In genomic region chr11:14380947-14381555, GRCh38 we compare ENCODE assay signal across 1 cellular context.
TF ChIP-seq lines count a peak whose summit lies in the region.

No MANE protein-coding gene starts in this region.

TF ChIP-seq in HepG2, 621 proteins besides CTCF, POLR2A, EP300 and RAD21 (continued from another document):
- no peak for TF ChIP-seq HNF1B (CRISPR knock-in tag; IDR thresholded peaks at IDR 0.05)
- no peak for TF ChIP-seq NFE2L2 (IDR thresholded peaks at IDR 0.05; ENCODE audit: low read length)
- TF ChIP-seq ZBTB37 (CRISPR knock-in tag; IDR thresholded peaks at IDR 0.05), result no peak
- TF ChIP-seq PRDM15 (CRISPR knock-in tag; IDR thresholded peaks at IDR 0.05), result peak; percentile 92
- no peak for TF ChIP-seq ATM (IDR thresholded peaks at IDR 0.05; ENCODE audit: borderline replicate concordance)
- TF ChIP-seq ZSCAN5A (CRISPR knock-in tag; IDR thresholded peaks at IDR 0.05; ENCODE audit: borderline replicate concordance), result no peak
- TF ChIP-seq ZNF878 (CRISPR knock-in tag; IDR thresholded peaks at IDR 0.05), result no peak
- peak; percentile 91 for TF ChIP-seq ZNF687 (CRISPR knock-in tag; IDR thresholded peaks at IDR 0.05)
- TF ChIP-seq ZNF790 (CRISPR knock-in tag; IDR thresholded peaks at IDR 0.05; ENCODE audit: borderline replicate concordance), result no peak
- no peak for TF ChIP-seq ZNF430 (CRISPR knock-in tag; IDR thresholded peaks at IDR 0.05)
- peak; percentile 62; the same call in 1 of the 2 replicates for TF ChIP-seq ZNF768 (CRISPR knock-in tag; IDR thresholded peaks at IDR 0.05)
- 0 out of 2 replicates have a peak, but pooled peaks have one; percentile 65 for TF ChIP-seq CHCHD3 (CRISPR knock-in tag; IDR thresholded peaks at IDR 0.05)
- no peak for TF ChIP-seq POLR2AphosphoS2 (IDR thresholded peaks at IDR 0.05; ENCODE audit: low read depth, low read length)
- no peak for TF ChIP-seq ZFAT (CRISPR knock-in tag; conservative IDR thresholded peaks at IDR 0.05)
- no peak for TF ChIP-seq SRSF1 (optimal IDR thresholded peaks at IDR 0.05; ENCODE audit: low read depth, low read length)
